Comparison of ENCODE assay signal across 12 cellular contexts in the genomic region with DNA sequence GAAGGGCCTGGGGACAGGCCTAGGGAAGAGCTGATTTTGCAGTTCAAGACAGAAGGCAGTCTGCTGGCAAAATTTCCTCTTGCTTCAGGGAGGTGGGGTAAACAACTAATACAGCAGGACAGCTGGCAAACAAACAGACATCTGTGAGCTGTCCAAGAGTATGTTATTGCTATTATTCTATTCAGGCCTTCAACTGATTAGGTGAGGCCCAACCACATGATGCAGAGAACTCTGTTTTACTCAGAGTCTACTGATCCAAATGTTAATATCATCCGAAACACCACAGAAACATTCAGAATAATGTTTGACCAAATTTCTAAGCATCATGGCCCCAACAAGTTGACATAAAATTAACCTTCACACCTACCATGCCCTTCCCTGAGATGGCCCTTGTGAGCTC.
"Had no signal": no experiment of that assay in that cellular context is flagged by ENCODE, and none has a peak within 500 bp of the region (broad histone marks: within the 10 kb centered on the region; RNA-seq: fewer than 3 reads in every experiment).

No MANE protein-coding gene starts in this region.

- H3K4me3 ChIP-seq: GM23248 had no signal

- H3K27ac ChIP-seq: GM23248, HL-60, KMS-11 had no signal

- H2AFZ ChIP-seq: GM23248 had no signal

- H3K9ac ChIP-seq: GM23248, KMS-11 had no signal

- H3K4me2 ChIP-seq: KMS-11 had no signal

- FAIRE-seq: H54, HepG2 had no signal

- DNase-seq: GM23248, GOT3, H9, HCEC 1CT, HFFc6, IMR-90, Karpas-422, KBM-7 had no signal
